1 cellular context compared by ENCODE assay signal in genomic region chr20:54167909-54168872, GRCh38.
TF ChIP-seq lines count a peak whose summit lies in the region.

No MANE protein-coding gene starts in this region.

TF ChIP-seq in GM12878, 131 proteins besides CTCF, POLR2A, EP300 and RAD21:
- TF ChIP-seq ETV6 (conservative IDR thresholded peaks at IDR 0.05 in 1 of 2, IDR thresholded peaks at IDR 0.05 in 1 of 2; ENCODE audit: borderline replicate concordance in 1 of 2, low read depth in 1 of 2) (peak in 1 of 2 experiments; percentile 78; a peak in 1 of 4 replicates), ZNF592 (IDR thresholded peaks at IDR 0.05) (no peak), NBN (IDR thresholded peaks at IDR 0.05) (no peak), MEF2A (IDR thresholded peaks at IDR 0.05; ENCODE audit: insufficient read depth, low read depth, low read length) (no peak), NFXL1 (IDR thresholded peaks at IDR 0.05; ENCODE audit: borderline replicate concordance) (0 out of 2 replicates have a peak, but pooled peaks have one; percentile 36), NKRF (conservative IDR thresholded peaks at IDR 0.05) (no peak), ZBTB40 (IDR thresholded peaks at IDR 0.05; ENCODE audit: borderline replicate concordance) (no peak), RUNX3 (IDR thresholded peaks at IDR 0.05; ENCODE audit: low read length) (no peak), HDAC2 (IDR thresholded peaks at IDR 0.05) (no peak), CHD2 (IDR thresholded peaks at IDR 0.05; ENCODE audit: borderline replicate concordance, low read depth, low read length) (no peak), SREBF1 (IDR thresholded peaks at IDR 0.05; ENCODE audit: low read length) (no peak), FOS (IDR thresholded peaks at IDR 0.05; ENCODE audit: borderline replicate concordance, extremely low read depth, insufficient read length) (no peak), NR2C1 (IDR thresholded peaks at IDR 0.05) (no peak), TBL1XR1 (IDR thresholded peaks at IDR 0.05; ENCODE audit: low read depth, low read length) (no peak), SMAD5 (IDR thresholded peaks at IDR 0.05; ENCODE audit: low read depth) (no peak), ZBTB33 (IDR thresholded peaks at IDR 0.05) (no peak), NFYA (IDR thresholded peaks at IDR 0.05; ENCODE audit: borderline replicate concordance, low read depth, low read length) (no peak)
